14 cellular contexts compared by ENCODE assay signal in the genomic region with DNA sequence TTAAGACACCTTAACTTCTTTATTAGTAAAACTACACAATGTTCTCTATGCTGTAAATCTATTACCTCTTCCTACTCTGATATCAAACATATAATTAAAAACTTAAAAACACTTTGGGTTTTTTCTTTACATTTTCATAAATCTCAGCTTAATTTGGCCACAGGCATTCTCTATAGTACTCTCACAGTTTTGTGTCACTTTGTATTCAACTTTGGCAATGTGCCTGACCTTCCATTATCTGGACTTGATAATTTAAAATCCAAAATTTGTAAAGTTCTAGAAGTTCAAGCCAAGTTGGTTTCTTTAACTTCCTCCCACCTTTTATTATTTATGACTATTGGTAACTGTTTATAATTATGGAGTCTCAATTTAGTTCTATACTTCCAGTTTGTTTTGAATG.
"Had no signal": no experiment of that assay in that cellular context is flagged by ENCODE, and none has a peak within 500 bp of the region (broad histone marks: within the 10 kb centered on the region; RNA-seq: fewer than 3 reads in every experiment).

No MANE protein-coding gene starts in this region.

- H3K9me3 Mint-ChIP-seq: activated naive CD4-positive, alpha-beta T cell treated with anti-CD3 and anti-CD28 coated beads, Interleukin-2, amount 50 U/mL, for 72 hours; dendritic cell treated with granulocyte-macrophage colony-stimulating factor and Interleukin-4, amounts not matched to agents 40 ng/mL and 50 ng/mL, for 4 days; neural progenitor cell had no signal

- H3K4me3 ChIP-seq: lung, neural progenitor cell, pancreas, thyroid gland had no signal

- H3K4me2 ChIP-seq: neural progenitor cell had no signal

- H3K27me3 Mint-ChIP-seq: dendritic cell treated with granulocyte-macrophage colony-stimulating factor and Interleukin-4, amounts not matched to agents 40 ng/mL and 50 ng/mL, for 4 days had no signal

- H3K27me3 ChIP-seq: brain microvascular endothelial cell, neural progenitor cell, pancreas, thyroid gland had no signal

- H3K36me3 ChIP-seq: brain microvascular endothelial cell, neural progenitor cell, pancreas, thyroid gland had no signal

- H3K4me1 ChIP-seq: neural progenitor cell, pancreas, thyroid gland had no signal

- H3K4me3 Mint-ChIP-seq: dendritic cell treated with granulocyte-macrophage colony-stimulating factor and Interleukin-4, amounts not matched to agents 40 ng/mL and 50 ng/mL, for 4 days; neural progenitor cell had no signal

- H2AFZ ChIP-seq: neural progenitor cell had no signal

- H3K27ac ChIP-seq: brain microvascular endothelial cell, neural progenitor cell, pancreas, thyroid gland had no signal

- ATAC-seq: activated naive CD4-positive, alpha-beta T cell treated with anti-CD3 and anti-CD28 coated beads, Interleukin-2, amount 50 U/mL, for 72 hours; left cardiac atrium; pancreas had no signal

- H3K27ac Mint-ChIP-seq: dendritic cell treated with granulocyte-macrophage colony-stimulating factor and Interleukin-4, amounts not matched to agents 40 ng/mL and 50 ng/mL, for 4 days; neural progenitor cell had no signal

- H3K4me1 Mint-ChIP-seq: neural progenitor cell had no signal

- H3K9ac ChIP-seq: neural progenitor cell had no signal

- DNase-seq: activated effector memory CD4-positive, alpha-beta T cell treated with Interleukin-2 at 50 U/mL for 16 hours; brain microvascular endothelial cell; effector memory CD4-positive, alpha-beta T cell; head of caudate nucleus; left cardiac atrium; pancreas; stimulated activated CD4-positive, alpha-beta T cell treated with anti-CD3 and anti-CD28 coated beads, Interleukin-12 subunit alpha, Interleukin-12 subunit beta, amount 100 ng/mL, for 4 hours; stimulated activated CD4-positive, alpha-beta T cell treated with anti-CD3 and anti-CD28 coated beads, Interleukin-2, amount 100 ng/mL, for 24 hours; T-helper 9 cell; thyroid gland had no signal

- H3K9me3 ChIP-seq: pancreas, thyroid gland had no signal
